Comparison of ENCODE assay signal across 8 cellular contexts in the genomic region with DNA sequence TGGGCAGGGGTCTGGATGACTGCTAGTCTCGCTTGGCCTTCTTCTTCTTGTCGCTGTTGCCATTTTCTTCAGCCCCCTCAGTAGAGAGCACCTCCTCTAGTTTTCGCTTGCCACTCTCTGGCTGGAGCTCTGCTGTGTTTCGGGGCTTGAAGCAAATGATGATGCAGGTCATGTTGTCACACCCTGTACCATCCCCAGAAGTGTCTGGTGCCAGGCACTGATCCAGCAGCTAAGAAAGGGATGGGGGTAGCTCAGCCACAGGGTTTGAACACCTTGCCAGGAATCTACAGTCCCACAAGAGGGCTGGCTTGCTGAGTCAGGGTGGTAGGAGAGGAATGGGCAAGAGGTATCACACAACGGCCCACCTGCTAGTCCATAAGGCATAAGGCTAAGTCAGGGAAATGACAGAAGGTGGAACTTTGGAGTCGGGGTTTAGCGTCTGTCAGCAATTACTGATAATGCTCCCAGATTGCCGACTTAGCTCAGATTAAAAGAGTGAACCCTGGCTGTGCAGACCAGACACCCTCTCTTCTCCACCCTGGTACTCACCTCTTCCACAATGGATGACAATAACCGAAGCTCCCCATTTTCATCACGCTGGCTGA. TPM values are rescaled to one million over a fixed set of nuclear protein-coding genes. Genes with fewer than 3 reads are reported as not detected.
A peak's percentile ranks its signal among the peaks of the same experiment; 100 is the strongest.
DNase-seq lines count a peak whose midpoint lies in the region; TF ChIP-seq lines count a peak whose summit lies in the region.
"Had no signal": no experiment of that assay in that cellular context is flagged by ENCODE, and none has a peak within 500 bp of the region (broad histone marks: within the 10 kb centered on the region; RNA-seq: fewer than 3 reads in every experiment).

No MANE protein-coding gene starts in this region.

- TF ChIP-seq CTCF in esophagus squamous epithelium (IDR thresholded peaks at IDR 0.05) (no peak), tibial nerve (IDR thresholded peaks at IDR 0.05) (no peak), foreskin fibroblast (IDR thresholded peaks at IDR 0.05; ENCODE audit: low read depth, low read length) (no peak)

- H3K9me3 ChIP-seq in esophagus squamous epithelium (no peaks in the 10 kb centered on the region), tibial nerve (no peaks in the 10 kb centered on the region)
- H3K9me3 ChIP-seq: HAP-1 had no signal

- 91 to 95% methylated on average over 9 to 10 of the region's 10 CpGs for WGBS in esophagus squamous epithelium, 2 donors
- WGBS in tibial nerve, 2 donors, result 92% methylated on average over 10 of the region's 10 CpGs

- CTCF ChIA-PET in activated naive CD4-positive, alpha-beta T cell treated with anti-CD3 and anti-CD28 coated beads for 36 hours (lab: Charles Lee), result interaction anchor here (0.5 to 3.1 kb wide), 3 partner anchors 15 to 217 kb away, joined by 3 to 13 read pairs (median 5); partner anchors contain the start of gene NRBP1

- no peaks in the 10 kb centered on the region for H3K27me3 Mint-ChIP-seq in activated naive CD4-positive, alpha-beta T cell treated with anti-CD3 and anti-CD28 coated beads for 36 hours (ENCODE audit: low read depth)

- H3K27ac Mint-ChIP-seq in activated naive CD4-positive, alpha-beta T cell treated with anti-CD3 and anti-CD28 coated beads for 36 hours, result peak overlapping the region; percentile 86

- intact Hi-C loops in activated naive CD4-positive, alpha-beta T cell treated with anti-CD3 and anti-CD28 coated beads for 36 hours (cut with micrococcal nuclease), result loop anchor here (2.0 kb wide), 1 partner anchor 49 kb away; no protein-coding TSS in a partner anchor
- intact Hi-C loops in esophagus squamous epithelium (cut with DNase I), result no loop called here

- peaks cover 34 to 76% (median 38%) of the 10 kb centered on the region in 3 donors for H3K36me3 ChIP-seq in esophagus squamous epithelium
- peaks cover 0 to 70% (median 20%) of the 10 kb centered on the region in 3 donors for H3K36me3 ChIP-seq in tibial nerve

- H3K4me3 ChIP-seq in esophagus squamous epithelium (peak overlapping the region in 1 of 4 donors; percentile 89), tibial nerve (no peak overlapping the region), foreskin fibroblast (ENCODE audit: low read depth in 1 of 2, low read length in 2 of 2) (no peak overlapping the region)

- peaks cover 30% of the 10 kb centered on the region for H3K36me3 Mint-ChIP-seq in activated naive CD4-positive, alpha-beta T cell treated with anti-CD3 and anti-CD28 coated beads for 36 hours (ENCODE audit: low read depth)

- H3K4me1 Mint-ChIP-seq in activated naive CD4-positive, alpha-beta T cell treated with anti-CD3 and anti-CD28 coated beads for 36 hours (ENCODE audit: low read depth), result peaks cover 30% of the 10 kb centered on the region

- H3K27me3 ChIP-seq in esophagus squamous epithelium (no peaks in the 10 kb centered on the region), tibial nerve (no peaks in the 10 kb centered on the region)

- no peak for TF ChIP-seq EP300 in tibial nerve (IDR thresholded peaks at IDR 0.05)

- TF ChIP-seq POLR2A in esophagus squamous epithelium (IDR thresholded peaks at IDR 0.05), result no peak
- TF ChIP-seq POLR2A in tibial nerve (IDR thresholded peaks at IDR 0.05), result no peak

- peak overlapping the region; percentile 86 to 98 (median 94) for H3K27ac ChIP-seq in esophagus squamous epithelium
- H3K27ac ChIP-seq in tibial nerve, result peak overlapping the region; percentile 68 to 93 (median 84)

- no peaks in the 10 kb centered on the region for H3K9me3 Mint-ChIP-seq in activated naive CD4-positive, alpha-beta T cell treated with anti-CD3 and anti-CD28 coated beads for 36 hours

- peak overlapping the region; percentile 77 for H3K4me3 Mint-ChIP-seq in activated naive CD4-positive, alpha-beta T cell treated with anti-CD3 and anti-CD28 coated beads for 36 hours

- no peak for DNase-seq in activated naive CD4-positive, alpha-beta T cell treated with anti-CD3 and anti-CD28 coated beads for 36 hours
- no peak for DNase-seq in activated naive CD4-positive, alpha-beta T cell (lab: John Stamatoyannopoulos, UW)
- DNase-seq in esophagus squamous epithelium (lab: John Stamatoyannopoulos, UW) (no peak), tibial nerve (ENCODE audit: low spot score in 2 of 2) (no peak), NCI-H2107 treated with DMSO at 0.1 percent for 48 hours (lab: John Stamatoyannopoulos, UW; ENCODE audit: unreplicated experiment) (no peak), foreskin fibroblast (no peak)
- DNase-seq: midbrain had no signal

- H3K4me1 ChIP-seq in esophagus squamous epithelium (peaks cover 15 to 44% (median 19%) of the 10 kb centered on the region in 3 donors), tibial nerve (peaks cover 0 to 34% (median 15%) of the 10 kb centered on the region in 4 donors)

RNA-seq across cellular contexts. Expression of gene ZNF513, which starts 1.1 kb away (rescaled TPM):
- total RNA-seq in activated naive CD4-positive, alpha-beta T cell treated with anti-CD3 and anti-CD28 coated beads for 36 hours, result 1 to 10 TPM; 4.9 to 5.2 TPM
- total RNA-seq in esophagus squamous epithelium (10 to 100 TPM in 3 of 4 donors, 1 to 10 TPM in 1; 6.4 to 15.6 (median 12.8) TPM), tibial nerve (10 to 100 TPM; 12.9 to 16.8 (median 14.4) TPM)

RNA-seq across cellular contexts. Expression of gene SNX17, which starts 11.3 kb away (rescaled TPM):
- total RNA-seq in activated naive CD4-positive, alpha-beta T cell treated with anti-CD3 and anti-CD28 coated beads for 36 hours, result 10 to 100 TPM; 68.5 to 75.5 TPM
- total RNA-seq in esophagus squamous epithelium (100 to 1,000 TPM in 1 of 4 donors, 10 to 100 TPM in 3; 53.5 to 106 (median 75.8) TPM), tibial nerve (10 to 100 TPM; 71.6 to 97.7 (median 90.8) TPM)

RNA-seq across cellular contexts. Expression of gene EIF2B4, which starts 11.5 kb away (rescaled TPM):
- 10 to 100 TPM; 24.4 to 25.2 TPM for total RNA-seq in activated naive CD4-positive, alpha-beta T cell treated with anti-CD3 and anti-CD28 coated beads for 36 hours
- total RNA-seq in esophagus squamous epithelium (10 to 100 TPM; 30.4 to 44.3 (median 38.3) TPM), tibial nerve (10 to 100 TPM; 43.3 to 69.0 (median 59.8) TPM)

RNA-seq across cellular contexts. Expression of gene GTF3C2, which starts 25.1 kb away (rescaled TPM):
- 10 to 100 TPM; 62.9 to 72.3 TPM for total RNA-seq in activated naive CD4-positive, alpha-beta T cell treated with anti-CD3 and anti-CD28 coated beads for 36 hours
- total RNA-seq in esophagus squamous epithelium (10 to 100 TPM; 37.2 to 59.7 (median 52.3) TPM), tibial nerve (10 to 100 TPM; 38.9 to 54.0 (median 46.0) TPM)

RNA-seq across cellular contexts. Expression of gene PPM1G, which starts 27.7 kb away (rescaled TPM):
- total RNA-seq in activated naive CD4-positive, alpha-beta T cell treated with anti-CD3 and anti-CD28 coated beads for 36 hours, result 100 to 1,000 TPM in 1 of 2 experiments, 10 to 100 TPM in 1; 92.3 to 101 TPM
- total RNA-seq in esophagus squamous epithelium (10 to 100 TPM; 51.9 to 77.1 (median 67.4) TPM), tibial nerve (10 to 100 TPM; 33.7 to 53.6 (median 47.9) TPM)
